In genomic region chr13:44713793-44714469, GRCh38 we compare ENCODE assay signal across 12 cellular contexts.
DNase-seq lines count a peak whose midpoint lies in the region; ATAC-seq and TF ChIP-seq lines count a peak whose summit lies in the region.
"Had no signal": no experiment of that assay in that cellular context is flagged by ENCODE, and none has a peak within 500 bp of the region (broad histone marks: within the 10 kb centered on the region; RNA-seq: fewer than 3 reads in every experiment).

No MANE protein-coding gene starts in this region.

- peaks cover 2% of the 10 kb centered on the region for H3K27me3 Mint-ChIP-seq in glutamatergic neuron (ENCODE audit: unreplicated experiment)
- H3K27me3 Mint-ChIP-seq: activated B cell treated with CpG ODN at 0.5 μM for 24 hours had no signal

- H3K36me3 ChIP-seq in lung (ENCODE audit: control insufficient read depth in 2 of 2, insufficient read depth in 2 of 2, low read length in 2 of 2), result no peaks in the 10 kb centered on the region

- no peak overlapping the region for H3K27ac Mint-ChIP-seq in glutamatergic neuron (ENCODE audit: unreplicated experiment)
- H3K27ac Mint-ChIP-seq: activated B cell treated with CpG ODN at 0.5 μM for 24 hours had no signal

- H3K36me3 Mint-ChIP-seq in glutamatergic neuron (ENCODE audit: unreplicated experiment), result no peaks in the 10 kb centered on the region

- H3K4me3 ChIP-seq in coronary artery (no peak overlapping the region), lung (no peak overlapping the region)
- H3K4me3 ChIP-seq: mucosa of descending colon had no signal

- H3K27ac ChIP-seq in coronary artery (peak overlapping the region; percentile 59 to 91), lung (ENCODE audit: low read depth in 1 of 2, low read length in 1 of 2) (peak overlapping the region; percentile 38 to 56)

- H3K9me3 ChIP-seq in lung (ENCODE audit: control insufficient read depth in 2 of 2, insufficient read depth in 1 of 2, low read length in 1 of 2), result no peaks in the 10 kb centered on the region
- H3K9me3 ChIP-seq: mucosa of descending colon had no signal

- H3K4me1 Mint-ChIP-seq in glutamatergic neuron (ENCODE audit: low read depth, unreplicated experiment), result no peaks in the 10 kb centered on the region
- H3K4me1 Mint-ChIP-seq: activated B cell treated with CpG ODN at 0.5 μM for 24 hours; central memory CD8-positive, alpha-beta T cell had no signal

- TF ChIP-seq CTCF in coronary artery (IDR thresholded peaks at IDR 0.05) (no peak), lung (IDR thresholded peaks at IDR 0.05; ENCODE audit: control extremely low read depth, extremely low read depth) (no peak), glutamatergic neuron (IDR thresholded peaks at IDR 0.05; ENCODE audit: partially characterized antibody, unreplicated experiment) (no peak)

- peak; percentile 72 for DNase-seq in AG08396 (ENCODE audit: low spot score)
- peak; percentile 96 for DNase-seq in M059J (ENCODE audit: low read depth)
- peak; percentile 85 for DNase-seq in coronary artery (ENCODE audit: low spot score)
- DNase-seq in lung (ENCODE audit: low spot score), result no peak
- no peak for DNase-seq in glutamatergic neuron
- DNase-seq: activated B cell treated with CpG ODN at 0.5 μM for 24 hours, mucosa of descending colon, NCI-H2107 had no signal

- no peaks in the 10 kb centered on the region for H3K27me3 ChIP-seq in lung (ENCODE audit: control insufficient read depth, insufficient read depth)

- H3K4me3 Mint-ChIP-seq in glutamatergic neuron (ENCODE audit: unreplicated experiment), result no peak overlapping the region
- H3K4me3 Mint-ChIP-seq: activated B cell treated with CpG ODN at 0.5 μM for 24 hours; central memory CD8-positive, alpha-beta T cell had no signal

- H3K4me1 ChIP-seq in lung (ENCODE audit: control insufficient read depth in 2 of 2, insufficient read depth in 2 of 2, low read length in 2 of 2), result peaks cover 0 to 3% of the 10 kb centered on the region in 2 donors

- ATAC-seq in lung (ENCODE audit: insufficient read depth, low FRiP score) (no peak), GM21576 (IDR thresholded peaks at IDR 0.05; ENCODE audit: unreplicated experiment) (no peak), GM21390 (IDR thresholded peaks at IDR 0.05; ENCODE audit: unreplicated experiment) (no peak)
- ATAC-seq in activated CD4-positive, CD25-positive, alpha-beta regulatory T cell treated with anti-CD3 and anti-CD28 coated beads, Interleukin-2, amount 50 U/mL, for 24 hours, result no peak
- ATAC-seq: mucosa of descending colon had no signal

- WGBS in lung, 2 donors, result 80 to 82% methylated on average over 3 of the region's 3 CpGs

- no peaks in the 10 kb centered on the region for H3K9me3 Mint-ChIP-seq in glutamatergic neuron (ENCODE audit: unreplicated experiment)
- H3K9me3 Mint-ChIP-seq: activated B cell treated with CpG ODN at 0.5 μM for 24 hours; central memory CD8-positive, alpha-beta T cell had no signal

Comparison
In these comparisons a context has a peak if more than half of its experiments do, and no peak if none do; other contexts are left out.
1. DNase-seq: peak in AG08396 (single experiment), M059J (single experiment) and coronary artery (single experiment); none in lung (single experiment) and glutamatergic neuron (single experiment).